In the genomic region with DNA sequence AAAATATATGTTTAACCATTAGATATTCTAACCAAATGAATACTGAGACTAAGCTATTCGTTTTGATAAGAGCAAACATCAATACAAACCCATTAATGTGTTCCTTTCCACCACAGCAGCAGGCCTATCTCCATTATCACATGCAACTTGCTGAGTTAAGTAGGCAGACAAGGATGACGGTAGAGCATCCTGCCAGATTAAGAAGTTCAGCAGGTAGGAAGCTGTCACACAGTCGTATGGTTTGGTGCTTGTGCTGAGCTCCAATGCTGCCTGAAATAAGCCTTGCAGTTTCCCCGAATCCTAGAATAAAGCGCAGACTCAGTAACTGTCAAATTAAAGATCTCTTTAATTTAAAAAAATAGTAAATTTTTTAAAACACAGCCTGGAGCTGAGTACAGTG, we compare ENCODE assay signal across 23 cellular contexts.
"Had no signal": no experiment of that assay in that cellular context is flagged by ENCODE, and none has a peak within 500 bp of the region (broad histone marks: within the 10 kb centered on the region; RNA-seq: fewer than 3 reads in every experiment).

No MANE protein-coding gene starts in this region.

- H3K36me3 ChIP-seq: colonic mucosa had no signal

- H3K27me3 ChIP-seq: colonic mucosa, dorsolateral prefrontal cortex, esophagus muscularis mucosa, esophagus squamous epithelium, foreskin keratinocyte, gastrocnemius medialis, gastroesophageal sphincter, heart left ventricle, heart right ventricle had no signal

- H3K27ac Mint-ChIP-seq: dendritic cell treated with granulocyte-macrophage colony-stimulating factor and Interleukin-4, amounts not matched to agents 40 ng/mL and 50 ng/mL, for 4 days; effector memory CD8-positive, alpha-beta T cell; endodermal cell had no signal

- H3K4me3 Mint-ChIP-seq: dendritic cell treated with granulocyte-macrophage colony-stimulating factor and Interleukin-4, amounts not matched to agents 40 ng/mL and 50 ng/mL, for 4 days; effector memory CD8-positive, alpha-beta T cell; endodermal cell had no signal

- H3K27ac ChIP-seq: colonic mucosa, coronary artery, dorsolateral prefrontal cortex, epithelial cell of prostate, esophagus muscularis mucosa, esophagus squamous epithelium, foreskin keratinocyte, gastrocnemius medialis, gastroesophageal sphincter, heart left ventricle, heart right ventricle had no signal

- H3K27me3 Mint-ChIP-seq: dendritic cell treated with granulocyte-macrophage colony-stimulating factor and Interleukin-4, amounts not matched to agents 40 ng/mL and 50 ng/mL, for 4 days; effector memory CD8-positive, alpha-beta T cell had no signal

- H3K4me3 ChIP-seq: colonic mucosa, coronary artery, dorsolateral prefrontal cortex, esophagus muscularis mucosa, esophagus squamous epithelium, gastrocnemius medialis, gastroesophageal sphincter, heart left ventricle, heart right ventricle had no signal

- H3K9me3 Mint-ChIP-seq: dendritic cell treated with granulocyte-macrophage colony-stimulating factor and Interleukin-4, amounts not matched to agents 40 ng/mL and 50 ng/mL, for 4 days; effector memory CD8-positive, alpha-beta T cell; endodermal cell had no signal

- H3K9me3 ChIP-seq: colonic mucosa, esophagus muscularis mucosa, esophagus squamous epithelium, gastrocnemius medialis, gastroesophageal sphincter, heart left ventricle, heart right ventricle had no signal

- ATAC-seq: effector memory CD8-positive, alpha-beta T cell; esophagus mucosa; foreskin keratinocyte; gastrocnemius medialis; gastroesophageal sphincter; heart left ventricle; heart right ventricle had no signal

- H3K4me1 ChIP-seq: colonic mucosa, esophagus muscularis mucosa, esophagus squamous epithelium, foreskin keratinocyte, gastrocnemius medialis, gastroesophageal sphincter had no signal

- DNase-seq: colonic mucosa; cortex of kidney; dermis blood vessel endothelial cell; dorsolateral prefrontal cortex; effector CD4-positive, alpha-beta T cell; effector CD8-positive, alpha-beta T cell; effector memory CD4-positive, alpha-beta T cell; effector memory CD8-positive, alpha-beta T cell; endodermal cell; erythroblast; esophagus squamous epithelium; foreskin fibroblast; foreskin keratinocyte; gastrocnemius medialis; glutamatergic neuron; heart left ventricle; heart right ventricle had no signal
